2 cellular contexts compared by ENCODE assay signal in genomic region chr2:96407041-96407918, GRCh38.
A peak's percentile ranks its signal among the peaks of the same experiment; 100 is the strongest.
TF ChIP-seq lines count a peak whose summit lies in the region.

No MANE protein-coding gene starts in this region.

TF ChIP-seq in A549, 52 proteins besides CTCF, POLR2A, EP300 and RAD21 (continued from another document):
- TF ChIP-seq, protein P1, sequence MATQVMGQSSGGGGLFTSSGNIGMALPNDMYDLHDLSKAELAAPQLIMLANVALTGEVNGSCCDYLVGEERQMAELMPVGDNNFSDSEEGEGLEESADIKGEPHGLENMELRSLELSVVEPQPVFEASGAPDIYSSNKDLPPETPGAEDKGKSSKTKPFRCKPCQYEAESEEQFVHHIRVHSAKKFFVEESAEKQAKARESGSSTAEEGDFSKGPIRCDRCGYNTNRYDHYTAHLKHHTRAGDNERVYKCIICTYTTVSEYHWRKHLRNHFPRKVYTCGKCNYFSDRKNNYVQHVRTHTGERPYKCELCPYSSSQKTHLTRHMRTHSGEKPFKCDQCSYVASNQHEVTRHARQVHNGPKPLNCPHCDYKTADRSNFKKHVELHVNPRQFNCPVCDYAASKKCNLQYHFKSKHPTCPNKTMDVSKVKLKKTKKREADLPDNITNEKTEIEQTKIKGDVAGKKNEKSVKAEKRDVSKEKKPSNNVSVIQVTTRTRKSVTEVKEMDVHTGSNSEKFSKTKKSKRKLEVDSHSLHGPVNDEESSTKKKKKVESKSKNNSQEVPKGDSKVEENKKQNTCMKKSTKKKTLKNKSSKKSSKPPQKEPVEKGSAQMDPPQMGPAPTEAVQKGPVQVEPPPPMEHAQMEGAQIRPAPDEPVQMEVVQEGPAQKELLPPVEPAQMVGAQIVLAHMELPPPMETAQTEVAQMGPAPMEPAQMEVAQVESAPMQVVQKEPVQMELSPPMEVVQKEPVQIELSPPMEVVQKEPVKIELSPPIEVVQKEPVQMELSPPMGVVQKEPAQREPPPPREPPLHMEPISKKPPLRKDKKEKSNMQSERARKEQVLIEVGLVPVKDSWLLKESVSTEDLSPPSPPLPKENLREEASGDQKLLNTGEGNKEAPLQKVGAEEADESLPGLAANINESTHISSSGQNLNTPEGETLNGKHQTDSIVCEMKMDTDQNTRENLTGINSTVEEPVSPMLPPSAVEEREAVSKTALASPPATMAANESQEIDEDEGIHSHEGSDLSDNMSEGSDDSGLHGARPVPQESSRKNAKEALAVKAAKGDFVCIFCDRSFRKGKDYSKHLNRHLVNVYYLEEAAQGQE (IDR thresholded peaks at IDR 0.05), result no peak
- TF ChIP-seq, protein P2, sequence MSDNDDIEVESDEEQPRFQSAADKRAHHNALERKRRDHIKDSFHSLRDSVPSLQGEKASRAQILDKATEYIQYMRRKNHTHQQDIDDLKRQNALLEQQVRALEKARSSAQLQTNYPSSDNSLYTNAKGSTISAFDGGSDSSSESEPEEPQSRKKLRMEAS (IDR thresholded peaks at IDR 0.05), result peak; percentile 91
- TF ChIP-seq SMC3 (IDR thresholded peaks at IDR 0.05) (peak; percentile 95), ZSCAN20 (CRISPR knock-in tag; IDR thresholded peaks at IDR 0.05) (no peak), JUNB (IDR thresholded peaks at IDR 0.05) (no peak), HEYL (CRISPR knock-in tag; IDR thresholded peaks at IDR 0.05) (no peak), E2F6 (IDR thresholded peaks at IDR 0.05; ENCODE audit: borderline replicate concordance, low read depth) (peak; percentile 83), ZC3H11A (IDR thresholded peaks at IDR 0.05) (no peak), EHMT2 (IDR thresholded peaks at IDR 0.05; ENCODE audit: low read depth) (0 out of 2 replicates have a peak, but pooled peaks have one; percentile 37), HOXB13 (CRISPR knock-in tag; IDR thresholded peaks at IDR 0.05; ENCODE audit: low read depth) (0 out of 2 replicates have a peak, but pooled peaks have one; percentile 27), SREBF2 (IDR thresholded peaks at IDR 0.05) (no peak), FOXS1 (CRISPR knock-in tag; IDR thresholded peaks at IDR 0.05) (no peak), MAZ (IDR thresholded peaks at IDR 0.05; ENCODE audit: borderline replicate concordance, low read depth, low read length) (no peak)
TF ChIP-seq in A549: peak in this region for 5.

TF ChIP-seq in K562, 482 proteins besides CTCF, POLR2A, EP300 and RAD21 (continued from another document):
- TF ChIP-seq MXI1 (IDR thresholded peaks at IDR 0.05; ENCODE audit: low read depth, low read length) (no peak), CREM (IDR thresholded peaks at IDR 0.05; ENCODE audit: low read depth) (0 out of 2 replicates have a peak, but pooled peaks have one; percentile 3), PHF8 (IDR thresholded peaks at IDR 0.05; ENCODE audit: borderline replicate concordance, low read length) (no peak), XRCC5 (IDR thresholded peaks at IDR 0.05; ENCODE audit: low read depth, low read length) (peak; percentile 61; the same call in 1 of the 2 replicates), CXXC5 (CRISPR knock-in tag; IDR thresholded peaks at IDR 0.05) (no peak), CBX3 (IDR thresholded peaks at IDR 0.05; ENCODE audit: borderline replicate concordance in 1 of 2, low read length in 2 of 2) (peak in 1 of 2 experiments; percentile 48; a peak in 1 of 3 replicates), ZNF12 (CRISPR knock-in tag; IDR thresholded peaks at IDR 0.05) (0 out of 2 replicates have a peak, but pooled peaks have one; percentile 36), POLR2B (IDR thresholded peaks at IDR 0.05; ENCODE audit: low read depth, partially characterized antibody) (no peak), UBTF (IDR thresholded peaks at IDR 0.05; ENCODE audit: borderline replicate concordance in 1 of 2, low read depth in 2 of 2, low read length in 2 of 2) (0 out of 4 replicates have a peak, but pooled peaks of 1 of the 2 experiments have one; percentile 27), FOXK2 (conservative IDR thresholded peaks at IDR 0.05 in 1 of 2, IDR thresholded peaks at IDR 0.05 in 1 of 2; ENCODE audit: low read depth in 2 of 2) (peak; percentile 50 to 53; a peak in 2 of 4 replicates), MGA (IDR thresholded peaks at IDR 0.05) (peak; percentile 82)
- TF ChIP-seq, protein P2 (CRISPR knock-in tag; IDR thresholded peaks at IDR 0.05), result peak; percentile 57
- TF ChIP-seq, protein P3, sequence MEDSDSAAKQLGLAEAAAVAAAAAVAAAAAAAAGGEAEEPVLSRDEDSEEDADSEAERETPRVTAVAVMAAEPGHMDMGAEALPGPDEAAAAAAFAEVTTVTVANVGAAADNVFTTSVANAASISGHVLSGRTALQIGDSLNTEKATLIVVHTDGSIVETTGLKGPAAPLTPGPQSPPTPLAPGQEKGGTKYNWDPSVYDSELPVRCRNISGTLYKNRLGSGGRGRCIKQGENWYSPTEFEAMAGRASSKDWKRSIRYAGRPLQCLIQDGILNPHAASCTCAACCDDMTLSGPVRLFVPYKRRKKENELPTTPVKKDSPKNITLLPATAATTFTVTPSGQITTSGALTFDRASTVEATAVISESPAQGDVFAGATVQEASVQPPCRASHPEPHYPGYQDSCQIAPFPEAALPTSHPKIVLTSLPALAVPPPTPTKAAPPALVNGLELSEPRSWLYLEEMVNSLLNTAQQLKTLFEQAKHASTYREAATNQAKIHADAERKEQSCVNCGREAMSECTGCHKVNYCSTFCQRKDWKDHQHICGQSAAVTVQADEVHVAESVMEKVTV (CRISPR knock-in tag; IDR thresholded peaks at IDR 0.05), result peak; percentile 13; the same call in 1 of the 2 replicates
